ENCODE assay signal across 9 cellular contexts in genomic region chr9:113993838-113994540, GRCh38.
DNase-seq lines count a peak whose midpoint lies in the region; ATAC-seq, FAIRE-seq and TF ChIP-seq lines count a peak whose summit lies in the region.
"Had no signal": no experiment of that assay in that cellular context is flagged by ENCODE, and none has a peak within 500 bp of the region (broad histone marks: within the 10 kb centered on the region; RNA-seq: fewer than 3 reads in every experiment).

No MANE protein-coding gene starts in this region.

- H2AFZ ChIP-seq in GM23248 (no peak overlapping the region), Karpas-422 (ENCODE audit: low read length) (no peak overlapping the region)

- H3K9me3 ChIP-seq in GM23248 (ENCODE audit: low read depth) (no peaks in the 10 kb centered on the region), Karpas-422 (ENCODE audit: low read length) (no peaks in the 10 kb centered on the region)

- H3F3A ChIP-seq in GM23248 (ENCODE audit: insufficient read depth): no peaks in the 10 kb centered on the region

- H3K79me2 ChIP-seq in GM23248 (ENCODE audit: insufficient read depth) (no peaks in the 10 kb centered on the region), Karpas-422 (ENCODE audit: low read length) (no peaks in the 10 kb centered on the region)

- peaks cover 9% of the 10 kb centered on the region; the same call in 1 of the 2 replicates for H3K4me1 ChIP-seq in GM23248 (ENCODE audit: insufficient read depth)
- no peaks in the 10 kb centered on the region for H3K4me1 ChIP-seq in Karpas-422 (ENCODE audit: low read length)

- no peak for FAIRE-seq in GM12892 (lab: Jason Lieb, UNC)
- FAIRE-seq: H1 had no signal

- H3K9ac ChIP-seq in GM23248 (no peak overlapping the region), Karpas-422 (ENCODE audit: low read length) (no peak overlapping the region)

- H3K27me3 ChIP-seq in GM23248 (replicated peaks; ENCODE audit: insufficient read depth): no peaks in the 10 kb centered on the region
- no peaks in the 10 kb centered on the region for H3K27me3 ChIP-seq in Karpas-422 (ENCODE audit: low read length)

- peak overlapping the region; percentile 17 for H3K4me2 ChIP-seq in GM23248 (ENCODE audit: unreplicated experiment)
- no peak overlapping the region for H3K4me2 ChIP-seq in Karpas-422 (ENCODE audit: low read depth, low read length, poor library complexity, severe bottlenecking)

- DNase-seq in GM23248 (peak; percentile 84), SHP77 (lab: John Stamatoyannopoulos, UW) (peak; percentile 75 to 88), globus pallidus (ENCODE audit: low spot score) (peak; percentile 79), putamen (ENCODE audit: low spot score) (peak; percentile 64), GM12892 (ENCODE audit: insufficient read length) (no peak), Karpas-422 (no peak)

- TF ChIP-seq POLR2A in GM12892 (IDR thresholded peaks at IDR 0.05; ENCODE audit: low read depth, low read length): no peak

- WGBS in GM23248 (ENCODE audit: low coverage in 1 of 2, low lambda C conversion rate in 2 of 2, missing lambda C conversion rate in 2 of 2), 2 experiments: 41% methylated on average over 14 of the region's 14 CpGs

- no peak overlapping the region for H3K4me3 ChIP-seq in GM23248
- H3K4me3 ChIP-seq in Karpas-422 (ENCODE audit: low read length): no peak overlapping the region

- in situ Hi-C loops in GM23248 (cut with MboI): no loop called here

- H3K36me3 ChIP-seq in GM23248 (ENCODE audit: low read depth): no peaks in the 10 kb centered on the region
- H3K36me3 ChIP-seq in Karpas-422 (ENCODE audit: insufficient read depth, low read length): no peaks in the 10 kb centered on the region

- H3K27ac ChIP-seq in GM23248 (no peak overlapping the region), Karpas-422 (ENCODE audit: low read length) (no peak overlapping the region)

- ATAC-seq in GM21786 (IDR thresholded peaks at IDR 0.05; ENCODE audit: unreplicated experiment): no peak
- no peak for ATAC-seq in HG02642 (IDR thresholded peaks at IDR 0.05; ENCODE audit: poor library complexity, unreplicated experiment)

- H4K20me1 ChIP-seq in GM23248 (ENCODE audit: insufficient read depth) (no peaks in the 10 kb centered on the region), Karpas-422 (ENCODE audit: insufficient read depth, low read depth, low read length) (no peaks in the 10 kb centered on the region)

- no peaks in the 10 kb centered on the region for H3K9me2 ChIP-seq in GM23248 (ENCODE audit: insufficient read depth)
- H3K9me2 ChIP-seq in Karpas-422 (replicated peaks; ENCODE audit: insufficient read depth, low read length): no peaks in the 10 kb centered on the region

Comparison
In these comparisons a context has a peak if more than half of its experiments do, and no peak if none do; other contexts are left out.
1. DNase-seq: peak in GM23248 (single experiment), SHP77 (2 of 2), globus pallidus (single experiment) and putamen (single experiment); none in GM12892 (single experiment) and Karpas-422 (single experiment).